8 cellular contexts compared by ENCODE assay signal in the genomic region with DNA sequence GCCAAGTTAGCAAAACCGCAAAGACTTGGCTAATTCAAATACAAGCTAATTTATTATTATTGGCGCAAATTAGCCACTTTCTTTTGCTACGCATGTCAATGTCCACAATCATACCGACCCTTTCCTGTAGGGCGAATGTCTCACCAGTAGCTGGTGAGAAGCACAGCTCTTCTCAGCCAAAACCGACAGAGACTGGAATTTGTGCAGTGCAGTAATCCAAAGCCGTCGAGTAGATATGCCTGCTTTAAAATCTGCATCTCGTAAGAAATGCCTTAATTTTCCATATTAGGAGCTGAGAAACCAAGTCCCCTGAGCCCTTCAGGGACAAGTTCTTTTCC. TPM values are rescaled to one million over a fixed set of nuclear protein-coding genes. Genes with fewer than 3 reads are reported as not detected.
DNase-seq lines count a peak whose midpoint lies in the region; ATAC-seq and TF ChIP-seq lines count a peak whose summit lies in the region.

No MANE protein-coding gene starts in this region.

- H3K27ac ChIP-seq in KOPT-K1 (ENCODE audit: low read depth, low read length, poor library complexity, severe bottlenecking) = peak overlapping the region; percentile 79
- H3K27ac ChIP-seq in smooth muscle cell (ENCODE audit: low read depth) = peak overlapping the region; percentile 46

- peak overlapping the region; percentile 78 for H3K4me2 ChIP-seq in smooth muscle cell

- H4K20me1 ChIP-seq in smooth muscle cell (ENCODE audit: low read depth) = peaks cover 34% of the 10 kb centered on the region

- no peak overlapping the region for H3K9ac ChIP-seq in smooth muscle cell (ENCODE audit: low read depth)

- H3F3A ChIP-seq in smooth muscle cell (ENCODE audit: low read depth) = peaks cover 6% of the 10 kb centered on the region

- no peaks in the 10 kb centered on the region for H3K36me3 ChIP-seq in KOPT-K1 (ENCODE audit: insufficient read depth, low read length)
- no peaks in the 10 kb centered on the region for H3K36me3 ChIP-seq in smooth muscle cell (ENCODE audit: low read depth)

- peak overlapping the region; percentile 86 for H3K4me3 ChIP-seq in smooth muscle cell

- H3K9me3 ChIP-seq in KOPT-K1 (ENCODE audit: insufficient read depth, low read length, poor library complexity, severe bottlenecking) (no peaks in the 10 kb centered on the region), smooth muscle cell (replicated peaks; ENCODE audit: low read depth) (no peaks in the 10 kb centered on the region)

- no peaks in the 10 kb centered on the region for H3K27me3 ChIP-seq in smooth muscle cell (ENCODE audit: low read depth)

- no peaks in the 10 kb centered on the region for H3K27me3 Mint-ChIP-seq in activated naive CD8-positive, alpha-beta T cell treated with anti-CD3 and anti-CD28 coated beads, Interleukin-2, amount 10 ng/mL, durations not matched to agents 7 days and 5 days

- 10% methylated on average over 9 of the region's 9 CpGs for WGBS in smooth muscle cell (ENCODE audit: low lambda C conversion rate)

- ATAC-seq in GM19452 (IDR thresholded peaks at IDR 0.05; ENCODE audit: unreplicated experiment) = peak; percentile 11
- peak; percentile 18 for ATAC-seq in activated naive CD8-positive, alpha-beta T cell treated with anti-CD3 and anti-CD28 coated beads, Interleukin-2, amount 10 ng/mL, durations not matched to agents 7 days and 5 days (ENCODE audit: low read depth)

- POLR2A ChIA-PET in activated naive CD8-positive, alpha-beta T cell treated with anti-CD3 and anti-CD28 coated beads, Interleukin-2, amount 10 ng/mL, durations not matched to agents 7 days and 5 days (lab: Charles Lee) = interaction anchor here (0.5 to 2.8 kb wide), 21 partner anchors 10 to 887 kb away, joined by 3 to 47 read pairs (median 4); a partner anchor contains a TSS

- H3K79me2 ChIP-seq in smooth muscle cell (ENCODE audit: low read depth) = peaks cover 36% of the 10 kb centered on the region

- peak overlapping the region; percentile 16 for H2AFZ ChIP-seq in smooth muscle cell (ENCODE audit: low read depth)

- DNase-seq in DMS53 treated with DMSO at 0.1 percent for 48 hours (lab: John Stamatoyannopoulos, UW; ENCODE audit: unreplicated experiment) (peak; percentile 64), hepatic stellate cell (ENCODE audit: low spot score) (peak; percentile 78), smooth muscle cell (lab: John Stamatoyannopoulos, UW; ENCODE audit: unreplicated experiment) (no peak), pons (ENCODE audit: low spot score) (no peak), C1 segment of cervical spinal cord (lab: John Stamatoyannopoulos, UW) (no peak)
- DNase-seq in activated naive CD8-positive, alpha-beta T cell treated with anti-CD3 and anti-CD28 coated beads, Interleukin-2, amount 10 ng/mL, durations not matched to agents 7 days and 5 days = no peak

- peak overlapping the region; percentile 85 for H3K27ac Mint-ChIP-seq in activated naive CD8-positive, alpha-beta T cell treated with anti-CD3 and anti-CD28 coated beads, Interleukin-2, amount 10 ng/mL, durations not matched to agents 7 days and 5 days

- peaks cover 13% of the 10 kb centered on the region for H3K4me1 Mint-ChIP-seq in activated naive CD8-positive, alpha-beta T cell treated with anti-CD3 and anti-CD28 coated beads, Interleukin-2, amount 10 ng/mL, durations not matched to agents 7 days and 5 days

- H3K4me1 ChIP-seq in smooth muscle cell (ENCODE audit: low read depth) = peaks cover 21% of the 10 kb centered on the region

- no peaks in the 10 kb centered on the region for H3K9me3 Mint-ChIP-seq in activated naive CD8-positive, alpha-beta T cell treated with anti-CD3 and anti-CD28 coated beads, Interleukin-2, amount 10 ng/mL, durations not matched to agents 7 days and 5 days

- H3K36me3 Mint-ChIP-seq in activated naive CD8-positive, alpha-beta T cell treated with anti-CD3 and anti-CD28 coated beads, Interleukin-2, amount 10 ng/mL, durations not matched to agents 7 days and 5 days = no peaks in the 10 kb centered on the region

- TF ChIP-seq CTCF in smooth muscle cell (IDR thresholded peaks at IDR 0.05; ENCODE audit: borderline replicate concordance, insufficient read depth, poor library complexity, severe bottlenecking) = no peak

- H3K4me3 Mint-ChIP-seq in activated naive CD8-positive, alpha-beta T cell treated with anti-CD3 and anti-CD28 coated beads, Interleukin-2, amount 10 ng/mL, durations not matched to agents 7 days and 5 days = no peak overlapping the region

RNA-seq across cellular contexts. Expression of a gene that starts 0.6 kb away (rescaled TPM):
- total RNA-seq in activated naive CD8-positive, alpha-beta T cell treated with anti-CD3 and anti-CD28 coated beads, Interleukin-2, amount 10 ng/mL, durations not matched to agents 7 days and 5 days = 10 to 100 TPM; 19.0 to 20.2 TPM
- total RNA-seq in smooth muscle cell = 21.2 and 22.5 TPM in 2 replicates
- polyA plus RNA-seq in smooth muscle cell = 28.0 and 43.1 TPM in 2 replicates

RNA-seq across cellular contexts. Expression of a gene that starts 21.0 kb away (rescaled TPM):
- total RNA-seq in activated naive CD8-positive, alpha-beta T cell treated with anti-CD3 and anti-CD28 coated beads, Interleukin-2, amount 10 ng/mL, durations not matched to agents 7 days and 5 days = 100 to 1,000 TPM; 173 to 175 TPM
- 200 and 239 TPM in 2 replicates for total RNA-seq in smooth muscle cell
- 150 and 168 TPM in 2 replicates for polyA plus RNA-seq in smooth muscle cell

Comparison
In these comparisons a context has a peak if more than half of its experiments do, and no peak if none do; other contexts are left out.
1. DNase-seq: peak in DMS53 treated with DMSO at 0.1 percent for 48 hours (single experiment) and hepatic stellate cell (single experiment); none in activated naive CD8-positive, alpha-beta T cell treated with anti-CD3 and anti-CD28 coated beads, Interleukin-2, amount 10 ng/mL, durations not matched to agents 7 days and 5 days (single experiment), smooth muscle cell (single experiment), pons (single experiment) and C1 segment of cervical spinal cord (0 of 14).